In genomic region chr7:154913645-154914579, GRCh38 we compare ENCODE assay signal across 8 cellular contexts.
A peak's percentile ranks its signal among the peaks of the same experiment; 100 is the strongest.
DNase-seq lines count a peak whose midpoint lies in the region; ATAC-seq and TF ChIP-seq lines count a peak whose summit lies in the region.

No MANE protein-coding gene starts in this region.

- in situ Hi-C loops in GM13977 (cut with MboI; ENCODE audit: low pct_unique_long_range_greater_than_20kb, low sequenced_read_pairs, unreplicated experiment), result no loop called here
- in situ Hi-C loops in astrocyte of the cerebellum (cut with HindIII; ENCODE audit: low sequenced_read_pairs), result no loop called here

- intact Hi-C loops in sciatic nerve (cut with DNase I), result loop anchor here (10.0 kb wide), 1 partner anchor 451 kb away; no protein-coding TSS in a partner anchor

- ATAC-seq in HG02588 (IDR thresholded peaks at IDR 0.05; ENCODE audit: unreplicated experiment) (peak; percentile 96), sciatic nerve (peak; percentile 92)

- peak overlapping the region; percentile 9 for H3K4me3 ChIP-seq in astrocyte of the cerebellum (ENCODE audit: low read depth, low read length)

- DNase-seq in GM13977 (ENCODE audit: low spot score) (peak; percentile 87), MV-4-11 (lab: John Stamatoyannopoulos, UW) (peak; percentile 42), T1000 (lab: John Stamatoyannopoulos, UW) (peak; percentile 33), astrocyte of the cerebellum (ENCODE audit: low read depth) (peak; percentile 20), hypothalamus (lab: John Stamatoyannopoulos, UW) (peak; percentile 24 to 94 (median 73)), sciatic nerve (ENCODE audit: low spot score) (peak; percentile 94), NCI-H446 treated with DMSO at 0.1 percent for 48 hours (lab: John Stamatoyannopoulos, UW) (no peak)

- TF ChIP-seq CTCF in GM13977 (IDR thresholded peaks at IDR 0.05; ENCODE audit: extremely low read depth, insufficient read depth, missing control alignments) (peak; percentile 93), astrocyte of the cerebellum (IDR thresholded peaks at IDR 0.05; ENCODE audit: low read depth, low read length, missing control alignments) (peak; percentile 91)
